ENCODE assay signal across 8 cellular contexts in the genomic region with DNA sequence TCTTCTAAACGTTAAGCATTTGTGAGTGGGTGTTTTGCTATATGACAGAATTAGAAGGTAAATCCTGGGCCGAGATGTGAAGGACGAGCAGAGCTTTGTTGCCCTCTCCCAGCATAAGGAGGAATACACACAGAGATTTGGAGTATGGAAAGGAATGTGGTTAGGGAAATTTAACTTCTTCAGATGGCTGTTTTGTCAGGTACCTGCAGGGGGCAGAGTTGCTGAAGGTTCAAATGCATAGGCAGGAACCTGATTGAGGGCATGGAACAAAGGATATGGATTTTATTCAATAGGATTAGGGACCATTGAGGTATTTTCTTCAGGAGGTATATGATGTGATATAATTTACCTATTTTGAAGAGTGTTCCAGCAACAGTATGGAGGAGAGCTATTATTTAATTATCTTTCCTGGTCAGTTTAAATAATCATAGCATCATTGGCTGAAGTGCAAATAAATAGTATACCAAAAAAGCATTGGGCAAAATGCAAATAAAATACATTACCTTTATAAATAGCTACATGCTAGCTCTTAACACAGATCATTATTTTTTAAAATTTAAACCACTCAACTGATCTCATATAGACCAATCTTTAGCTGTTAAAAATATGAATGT.
DNase-seq lines count a peak whose midpoint lies in the region; ATAC-seq and TF ChIP-seq lines count a peak whose summit lies in the region.

No MANE protein-coding gene starts in this region.

- H3K4me1 ChIP-seq in MM.1S (ENCODE audit: low read length): no peaks in the 10 kb centered on the region
- no peaks in the 10 kb centered on the region for H3K4me1 ChIP-seq in hepatocyte (ENCODE audit: insufficient read depth)
- peaks cover 0 to 11% of the 10 kb centered on the region in 2 donors for H3K4me1 ChIP-seq in thoracic aorta (ENCODE audit: control insufficient read depth in 1 of 2, low read depth in 2 of 2)
- H3K4me1 ChIP-seq in sigmoid colon: peaks cover 0 to 7% (median 2%) of the 10 kb centered on the region in 4 donors

- H3K4me3 ChIP-seq in MM.1S (ENCODE audit: low read length) (no peak overlapping the region), hepatocyte (no peak overlapping the region), thoracic aorta (no peak overlapping the region), sigmoid colon (no peak overlapping the region)

- 18% methylated on average over 3 of the region's 3 CpGs for WGBS in hepatocyte (ENCODE audit: low lambda C conversion rate, missing lambda C conversion rate)
- 12 to 30% methylated on average over 3 of the region's 3 CpGs for WGBS in sigmoid colon, 2 donors

- peak; percentile 67 for ATAC-seq in GM21717 (IDR thresholded peaks at IDR 0.05; ENCODE audit: unreplicated experiment)
- ATAC-seq in thoracic aorta (ENCODE audit: insufficient number of reproducible peaks, low FRiP score, low read depth): no peak

- TF ChIP-seq CTCF in MM.1S (IDR thresholded peaks at IDR 0.05; ENCODE audit: low read length): peak; percentile 72
- peak; percentile 47 for TF ChIP-seq CTCF in hepatocyte (IDR thresholded peaks at IDR 0.05; ENCODE audit: poor library complexity)
- TF ChIP-seq CTCF in thoracic aorta (IDR thresholded peaks at IDR 0.05): peak; percentile 18
- TF ChIP-seq CTCF in sigmoid colon (IDR thresholded peaks at IDR 0.05): peak in 1 of 4 experiments; percentile 19

- H4K20me1 ChIP-seq in MM.1S (ENCODE audit: insufficient read depth, low read length): no peaks in the 10 kb centered on the region
- H4K20me1 ChIP-seq in hepatocyte (ENCODE audit: insufficient read depth, poor library complexity, severe bottlenecking): no peaks in the 10 kb centered on the region

- no peak for TF ChIP-seq EP300 in sigmoid colon (IDR thresholded peaks at IDR 0.05)

- H3F3A ChIP-seq in MM.1S (ENCODE audit: insufficient read depth, low read length): no peaks in the 10 kb centered on the region

- TF ChIP-seq POLR2A in sigmoid colon (IDR thresholded peaks at IDR 0.05): no peak

- H3K9me2 ChIP-seq in MM.1S (replicated peaks; ENCODE audit: insufficient read depth, low read length): no peaks in the 10 kb centered on the region
- no peaks in the 10 kb centered on the region for H3K9me2 ChIP-seq in hepatocyte (replicated peaks; ENCODE audit: insufficient read depth)

- H3K27me3 ChIP-seq in MM.1S (replicated peaks; ENCODE audit: insufficient read depth, low read length) (no peaks in the 10 kb centered on the region), hepatocyte (no peaks in the 10 kb centered on the region), thoracic aorta (replicated peaks; ENCODE audit: insufficient read depth) (no peaks in the 10 kb centered on the region), sigmoid colon (no peaks in the 10 kb centered on the region)

- H2AFZ ChIP-seq in MM.1S (ENCODE audit: low read length) (no peak overlapping the region), hepatocyte (no peak overlapping the region)

- H3K36me3 ChIP-seq in MM.1S (replicated peaks; ENCODE audit: insufficient read depth, low read length) (no peaks in the 10 kb centered on the region), hepatocyte (replicated peaks; ENCODE audit: insufficient read depth, low read depth) (no peaks in the 10 kb centered on the region), thoracic aorta (no peaks in the 10 kb centered on the region), sigmoid colon (no peaks in the 10 kb centered on the region)

- H3K27ac ChIP-seq in MM.1S (ENCODE audit: low read length): no peak overlapping the region
- no peak overlapping the region for H3K27ac ChIP-seq in hepatocyte
- no peak overlapping the region for H3K27ac ChIP-seq in thoracic aorta
- no peak overlapping the region for H3K27ac ChIP-seq in sigmoid colon

- H3K9me3 ChIP-seq in MM.1S (replicated peaks; ENCODE audit: insufficient read depth, low read length): no peaks in the 10 kb centered on the region
- no peaks in the 10 kb centered on the region for H3K9me3 ChIP-seq in hepatocyte (ENCODE audit: low read depth)
- H3K9me3 ChIP-seq in thoracic aorta: no peaks in the 10 kb centered on the region
- H3K9me3 ChIP-seq in sigmoid colon: no peaks in the 10 kb centered on the region

- no peak overlapping the region for H3K9ac ChIP-seq in MM.1S (ENCODE audit: low read length)

- intact Hi-C loops in sigmoid colon (cut with DNase I): no loop called here

- H3K4me2 ChIP-seq in MM.1S (ENCODE audit: low read depth, low read length) (no peak overlapping the region), hepatocyte (no peak overlapping the region)

- H3K79me2 ChIP-seq in MM.1S (ENCODE audit: low read length) (no peaks in the 10 kb centered on the region), hepatocyte (no peaks in the 10 kb centered on the region)

- DNase-seq in NCI-H2107 treated with DMSO at 0.1 percent for 48 hours (lab: John Stamatoyannopoulos, UW; ENCODE audit: unreplicated experiment) (peak; percentile 4), NCI-H2107 (lab: John Stamatoyannopoulos, UW) (no peak), MM.1S (no peak), UCSD-AML1 (lab: John Stamatoyannopoulos, UW; ENCODE audit: unreplicated experiment) (peak; percentile 8), hepatocyte (ENCODE audit: low spot score) (peak; percentile 52), thoracic aorta (ENCODE audit: low spot score) (no peak), sigmoid colon (no peak)

Comparison
In these comparisons a context has a peak if more than half of its experiments do, and no peak if none do; other contexts are left out.
1. DNase-seq: peak in NCI-H2107 treated with DMSO at 0.1 percent for 48 hours (single experiment), UCSD-AML1 (single experiment) and hepatocyte (single experiment); none in NCI-H2107 (single experiment), MM.1S (single experiment), thoracic aorta (single experiment) and sigmoid colon (single experiment).